Comparison of ENCODE assay signal across 16 cellular contexts in the genomic region with DNA sequence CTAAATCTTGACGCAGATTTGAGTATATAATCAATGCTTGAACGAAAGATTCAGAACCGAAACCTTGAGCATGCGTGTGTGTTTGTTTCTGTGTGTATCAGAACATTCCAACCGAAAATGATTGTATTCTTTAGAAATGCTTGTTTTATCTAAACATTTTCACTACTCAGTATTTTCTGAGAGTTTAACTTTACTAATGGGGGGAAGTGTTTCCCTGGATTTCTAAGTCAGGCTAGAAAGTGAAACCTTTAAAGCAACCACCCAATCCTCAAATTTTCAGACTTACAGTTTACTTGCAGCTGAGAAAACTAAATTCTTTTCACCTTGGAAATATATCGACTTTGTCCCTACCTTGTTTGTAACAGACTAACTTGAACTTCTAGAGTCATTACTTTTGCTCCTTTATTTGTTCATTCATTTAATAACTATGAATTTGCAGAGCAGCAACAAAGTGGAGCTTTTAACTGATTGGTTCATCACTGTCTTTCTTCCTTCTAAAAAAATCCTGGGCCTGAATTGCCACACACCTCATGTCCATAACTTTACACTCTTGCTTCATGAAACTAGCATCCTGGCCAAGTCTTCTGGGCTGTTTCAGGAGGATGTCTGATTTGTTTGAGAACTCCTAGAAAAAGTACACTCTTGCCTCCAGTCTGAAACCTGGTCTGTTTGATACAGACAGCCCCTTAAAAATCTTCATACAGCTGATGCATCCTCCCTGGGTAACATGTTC.
DNase-seq lines count a peak whose midpoint lies in the region; ATAC-seq and TF ChIP-seq lines count a peak whose summit lies in the region.
"Had no signal": no experiment of that assay in that cellular context is flagged by ENCODE, and none has a peak within 500 bp of the region (broad histone marks: within the 10 kb centered on the region; RNA-seq: fewer than 3 reads in every experiment).

No MANE protein-coding gene starts in this region.

- no peaks in the 10 kb centered on the region for H3K9me3 ChIP-seq in CD4-positive, CD25-positive, alpha-beta regulatory T cell (ENCODE audit: control insufficient read depth in 2 of 2, low read length in 2 of 2)
- H3K9me3 ChIP-seq in transverse colon: no peaks in the 10 kb centered on the region
- no peaks in the 10 kb centered on the region for H3K9me3 ChIP-seq in aorta (ENCODE audit: control insufficient read depth, low read length)

- no peak overlapping the region for H3K4me3 ChIP-seq in CD4-positive, CD25-positive, alpha-beta regulatory T cell (ENCODE audit: low read depth, low read length)
- no peak overlapping the region for H3K4me3 ChIP-seq in cardiac fibroblast (replicated peaks in 1 of 2; ENCODE audit: low read depth in 2 of 2, low read length in 2 of 2)
- no peak overlapping the region for H3K4me3 ChIP-seq in fibroblast of pulmonary artery (replicated peaks; ENCODE audit: low read depth, low read length)
- H3K4me3 ChIP-seq in transverse colon: no peak overlapping the region
- H3K4me3 ChIP-seq in aorta (ENCODE audit: low read length in 2 of 2): no peak overlapping the region

- peaks cover 28% of the 10 kb centered on the region for H3K36me3 Mint-ChIP-seq in CD4-positive, CD25-positive, alpha-beta regulatory T cell
- H3K36me3 Mint-ChIP-seq: IgD-negative memory B cell had no signal

- ATAC-seq in CD4-positive, CD25-positive, alpha-beta regulatory T cell (ENCODE audit: low read depth in 2 of 2): no peak
- ATAC-seq in aorta (ENCODE audit: low FRiP score): no peak

- no peaks in the 10 kb centered on the region for H3K4me1 ChIP-seq in CD4-positive, CD25-positive, alpha-beta regulatory T cell (ENCODE audit: control insufficient read depth, insufficient read depth, low read length, poor library complexity, severe bottlenecking)
- H3K4me1 ChIP-seq in transverse colon (peaks cover 0 to 3% (median 0%) of the 10 kb centered on the region in 4 donors), aorta (ENCODE audit: control insufficient read depth in 1 of 2, insufficient read depth in 2 of 2, low read length in 2 of 2) (no peaks in the 10 kb centered on the region)

- peaks cover 19% of the 10 kb centered on the region for H3K36me3 ChIP-seq in CD4-positive, CD25-positive, alpha-beta regulatory T cell (ENCODE audit: control insufficient read depth, insufficient read depth, low read length)
- peaks cover 0 to 10% (median 0%) of the 10 kb centered on the region in 4 donors for H3K36me3 ChIP-seq in transverse colon
- H3K36me3 ChIP-seq in aorta (ENCODE audit: control insufficient read depth in 1 of 2, insufficient read depth in 2 of 2, low read length in 1 of 2): peaks cover 0 to 3% of the 10 kb centered on the region in 2 donors

- no peaks in the 10 kb centered on the region for H3K27me3 ChIP-seq in CD4-positive, CD25-positive, alpha-beta regulatory T cell (ENCODE audit: control insufficient read depth, insufficient read depth, low read length)
- H3K27me3 ChIP-seq in transverse colon (no peaks in the 10 kb centered on the region), aorta (ENCODE audit: control insufficient read depth in 1 of 2, insufficient read depth in 2 of 2, low read length in 1 of 2) (no peaks in the 10 kb centered on the region)

- TF ChIP-seq EP300 in transverse colon (IDR thresholded peaks at IDR 0.05; ENCODE audit: low read depth): no peak

- no peak for DNase-seq in CD4-positive, CD25-positive, alpha-beta regulatory T cell
- DNase-seq in cardiac fibroblast (ENCODE audit: low read depth in 2 of 2) (peak; percentile 12 to 35), fibroblast of pulmonary artery (ENCODE audit: low read depth) (peak; percentile 39), transverse colon (no peak), caudate nucleus (lab: John Stamatoyannopoulos, UW) (no peak), NCI-H1092 treated with DMSO at 0.1 percent for 48 hours (lab: John Stamatoyannopoulos, UW) (no peak), aorta (no peak)
- DNase-seq: ACHN, C1 segment of cervical spinal cord, EL, H9, NCI-H1417 treated with DMSO at 0.1 percent for 48 hours, NCI-H2029, NCI-H524, SHP77 treated with DMSO at 0.1 percent for 48 hours had no signal

- no peak overlapping the region for H3K27ac ChIP-seq in CD4-positive, CD25-positive, alpha-beta regulatory T cell (ENCODE audit: insufficient read depth, low read length, poor library complexity, severe bottlenecking)
- H3K27ac ChIP-seq in transverse colon: peak overlapping the region in 3 of 4 donors; percentile 1 to 46 (median 10)
- no peak overlapping the region for H3K27ac ChIP-seq in caudate nucleus (ENCODE audit: low read depth, low read length)
- no peak overlapping the region for H3K27ac ChIP-seq in aorta (ENCODE audit: low read depth in 1 of 2, low read length in 2 of 2)

- intact Hi-C loops in transverse colon (cut with DNase I; ENCODE audit: low total_unique reads) (no loop called here), aorta (cut with DNase I) (no loop called here)

- H3K9me3 Mint-ChIP-seq in CD4-positive, CD25-positive, alpha-beta regulatory T cell: no peaks in the 10 kb centered on the region
- H3K9me3 Mint-ChIP-seq: H9, IgD-negative memory B cell had no signal

- no peaks in the 10 kb centered on the region for H3K4me1 Mint-ChIP-seq in CD4-positive, CD25-positive, alpha-beta regulatory T cell

- peak overlapping the region in 2 of 3 donors; percentile 0 to 3 for H3K27ac Mint-ChIP-seq in CD4-positive, CD25-positive, alpha-beta regulatory T cell
- H3K27ac Mint-ChIP-seq: IgD-negative memory B cell had no signal

- no peak overlapping the region for H3K4me3 Mint-ChIP-seq in CD4-positive, CD25-positive, alpha-beta regulatory T cell
- H3K4me3 Mint-ChIP-seq: H9, IgD-negative memory B cell had no signal

- TF ChIP-seq CTCF in cardiac fibroblast (IDR thresholded peaks at IDR 0.05; ENCODE audit: low read depth, low read length): no peak
- no peak for TF ChIP-seq CTCF in fibroblast of pulmonary artery (IDR thresholded peaks at IDR 0.05; ENCODE audit: low read length, missing control alignments)
- no peak for TF ChIP-seq CTCF in transverse colon (IDR thresholded peaks at IDR 0.05)

- in situ Hi-C loops in transverse colon (cut with MboI; ENCODE audit: low pct_ligation_motif_present in 1 of 4, low pct_unique_long_range_greater_than_20kb in 1 of 4, low sequenced_read_pairs in 3 of 4): loop anchor here in 3 of 4 donors (25.0 kb wide), 2 partner anchors 287 to 363 kb away; partner anchors contain the start of gene NKX2-2 (in 1 of the 3)

- no peak for TF ChIP-seq POLR2A in transverse colon (IDR thresholded peaks at IDR 0.05)

- 79 to 87% methylated on average over 6 of the region's 6 CpGs for WGBS in transverse colon (ENCODE audit: low coverage in 1 of 2), 2 donors
- WGBS in aorta, 2 donors: 73 to 76% methylated on average over 6 of the region's 6 CpGs

- no peaks in the 10 kb centered on the region for H3K27me3 Mint-ChIP-seq in CD4-positive, CD25-positive, alpha-beta regulatory T cell
- H3K27me3 Mint-ChIP-seq: IgD-negative memory B cell had no signal

Comparison
In these comparisons a context has a peak if more than half of its experiments do, and no peak if none do; other contexts are left out.
1. DNase-seq: peak in cardiac fibroblast (2 of 2) and fibroblast of pulmonary artery (single experiment); none in CD4-positive, CD25-positive, alpha-beta regulatory T cell (0 of 3), transverse colon (single experiment), caudate nucleus (0 of 61), NCI-H1092 treated with DMSO at 0.1 percent for 48 hours (single experiment) and aorta (0 of 2).
2. H3K27ac ChIP-seq: peak in transverse colon (3 of 4); none in CD4-positive, CD25-positive, alpha-beta regulatory T cell (single experiment), caudate nucleus (single experiment) and aorta (0 of 2).